ENCODE assay signal across 17 cellular contexts in the genomic region with DNA sequence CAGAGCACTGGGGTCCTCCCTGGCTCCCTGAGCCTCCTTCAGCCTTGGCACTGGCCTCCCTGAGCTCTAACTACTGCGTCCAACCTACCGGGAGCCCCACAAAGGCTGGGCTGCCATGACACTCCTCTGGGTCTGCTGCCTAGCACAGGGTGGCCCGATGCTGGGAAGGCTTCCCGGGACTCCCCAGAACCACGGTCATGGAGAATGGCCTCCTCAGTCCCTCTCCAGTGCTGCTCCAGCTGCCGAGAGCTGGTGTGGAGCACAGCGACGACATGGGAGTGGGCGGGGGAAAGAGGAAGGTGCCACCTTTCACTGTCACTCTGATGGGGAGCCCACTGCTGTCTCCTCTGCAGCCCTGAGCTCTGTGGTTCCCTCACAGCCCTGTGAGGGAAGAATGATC.
DNase-seq lines count a peak whose midpoint lies in the region; ATAC-seq and TF ChIP-seq lines count a peak whose summit lies in the region.
"Had no signal": no experiment of that assay in that cellular context is flagged by ENCODE, and none has a peak within 500 bp of the region (broad histone marks: within the 10 kb centered on the region; RNA-seq: fewer than 3 reads in every experiment).

No MANE protein-coding gene starts in this region.

- H3K27ac Mint-ChIP-seq in natural killer cell, result no peak overlapping the region
- H3K27ac Mint-ChIP-seq in type B pancreatic cell, result peak overlapping the region; percentile 46
- H3K27ac Mint-ChIP-seq: CD14-positive monocyte had no signal

- ATAC-seq in left cardiac atrium, result no peak
- no peak for ATAC-seq in natural killer cell
- no peak for ATAC-seq in GM18861 (IDR thresholded peaks at IDR 0.05; ENCODE audit: unreplicated experiment)
- no peak for ATAC-seq in HG03196 (IDR thresholded peaks at IDR 0.05; ENCODE audit: unreplicated experiment)
- ATAC-seq: HCT116, Panc1 had no signal

- H3K4me3 Mint-ChIP-seq in natural killer cell (no peak overlapping the region), type B pancreatic cell (no peak overlapping the region)
- H3K4me3 Mint-ChIP-seq: CD14-positive monocyte had no signal

- no peaks in the 10 kb centered on the region for H3K36me3 Mint-ChIP-seq in natural killer cell
- no peaks in the 10 kb centered on the region for H3K36me3 Mint-ChIP-seq in type B pancreatic cell
- H3K36me3 Mint-ChIP-seq: CD14-positive monocyte had no signal

- H3K4me3 ChIP-seq in coronary artery, result no peak overlapping the region
- H3K4me3 ChIP-seq: MG63 had no signal

- H3K4me1 Mint-ChIP-seq in natural killer cell (peaks cover 10 to 18% of the 10 kb centered on the region in 2 donors), type B pancreatic cell (ENCODE audit: unreplicated experiment) (no peaks in the 10 kb centered on the region)

- intact Hi-C loops in cardiac septum (cut with DNase I), result no loop called here
- intact Hi-C loops in left cardiac atrium (cut with DNase I), result loop anchor here (5.0 to 10.0 kb wide), 2 partner anchors 74 to 332 kb away; partner anchors contain the start of gene RASGEF1C (in 1 of the 2)
- intact Hi-C loops in natural killer cell (cut with micrococcal nuclease), result no loop called here

- no peak for TF ChIP-seq CTCF in coronary artery (IDR thresholded peaks at IDR 0.05)
- no peak for TF ChIP-seq CTCF in natural killer cell (IDR thresholded peaks at IDR 0.05)
- TF ChIP-seq CTCF in type B pancreatic cell (conservative IDR thresholded peaks at IDR 0.05), result no peak

- no peak overlapping the region for H3K27ac ChIP-seq in coronary artery
- H3K27ac ChIP-seq: KMS-11 had no signal

- H3K9me3 Mint-ChIP-seq in natural killer cell (no peaks in the 10 kb centered on the region), type B pancreatic cell (no peaks in the 10 kb centered on the region)
- H3K9me3 Mint-ChIP-seq: CD14-positive monocyte had no signal

- DNase-seq in cardiac septum (ENCODE audit: low spot score) (peak; percentile 63), left cardiac atrium (no peak), coronary artery (ENCODE audit: low spot score) (peak; percentile 60), natural killer cell (peak; percentile 9), type B pancreatic cell (ENCODE audit: extremely low spot score, unreplicated experiment) (peak; percentile 65), epidermal melanocyte (ENCODE audit: insufficient read length, low spot score) (no peak)
- DNase-seq: MG63, NCI-H1092 treated with DMSO at 0.1 percent for 48 hours, NCI-H2029, NCI-H510A treated with DMSO at 0.1 percent for 48 hours, Right ventricle myocardium superior had no signal

- no peaks in the 10 kb centered on the region for H3K27me3 Mint-ChIP-seq in natural killer cell (ENCODE audit: low read depth in 2 of 2)
- H3K27me3 Mint-ChIP-seq in type B pancreatic cell, result no peaks in the 10 kb centered on the region

Comparison
In these comparisons a context has a peak if more than half of its experiments do, and no peak if none do; other contexts are left out.
1. DNase-seq: peak in cardiac septum (single experiment), coronary artery (single experiment), natural killer cell (single experiment) and type B pancreatic cell (single experiment); none in left cardiac atrium (single experiment) and epidermal melanocyte (single experiment).
2. intact Hi-C loops: an anchor here in left cardiac atrium (5.0 to 10.0 kb wide); none called in cardiac septum and natural killer cell.